1 cellular context compared by ENCODE assay signal in the genomic region with DNA sequence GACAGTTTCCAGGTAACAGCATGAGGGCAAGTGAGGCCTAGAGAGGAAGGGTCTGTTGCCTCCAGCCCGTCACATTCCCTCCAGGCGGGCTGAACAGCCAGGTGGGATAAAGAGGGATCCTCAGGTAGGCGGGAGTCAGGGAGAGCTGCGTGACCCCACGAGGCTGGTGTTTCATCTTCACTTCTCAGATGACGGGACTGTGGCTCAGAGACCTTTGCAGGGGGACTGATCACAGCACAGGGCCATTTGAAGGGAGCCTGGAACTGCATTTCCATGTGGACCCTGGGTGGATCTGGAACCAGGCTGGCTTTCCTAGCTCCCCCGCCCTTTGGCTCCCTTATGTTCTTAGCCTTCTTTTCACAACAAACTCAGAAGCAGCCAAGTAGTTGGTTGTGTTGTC.
TF ChIP-seq lines count a peak whose summit lies in the region.

No MANE protein-coding gene starts in this region.

TF ChIP-seq in HEK293, 187 proteins besides CTCF, POLR2A, EP300 and RAD21 (continued from another document):
- TF ChIP-seq, protein P1, sequence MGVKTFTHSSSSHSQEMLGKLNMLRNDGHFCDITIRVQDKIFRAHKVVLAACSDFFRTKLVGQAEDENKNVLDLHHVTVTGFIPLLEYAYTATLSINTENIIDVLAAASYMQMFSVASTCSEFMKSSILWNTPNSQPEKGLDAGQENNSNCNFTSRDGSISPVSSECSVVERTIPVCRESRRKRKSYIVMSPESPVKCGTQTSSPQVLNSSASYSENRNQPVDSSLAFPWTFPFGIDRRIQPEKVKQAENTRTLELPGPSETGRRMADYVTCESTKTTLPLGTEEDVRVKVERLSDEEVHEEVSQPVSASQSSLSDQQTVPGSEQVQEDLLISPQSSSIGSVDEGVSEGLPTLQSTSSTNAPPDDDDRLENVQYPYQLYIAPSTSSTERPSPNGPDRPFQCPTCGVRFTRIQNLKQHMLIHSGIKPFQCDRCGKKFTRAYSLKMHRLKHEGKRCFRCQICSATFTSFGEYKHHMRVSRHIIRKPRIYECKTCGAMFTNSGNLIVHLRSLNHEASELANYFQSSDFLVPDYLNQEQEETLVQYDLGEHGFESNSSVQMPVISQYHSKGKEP (tag by site-specific recombination; IDR thresholded peaks at IDR 0.05): no peak
- TF ChIP-seq ZNF549 (tag by site-specific recombination; IDR thresholded peaks at IDR 0.05) (no peak), KLF10 (tag by site-specific recombination; IDR thresholded peaks at IDR 0.05) (no peak), ZNF416 (tag by site-specific recombination; IDR thresholded peaks at IDR 0.05) (no peak), ZNF473 (tag by site-specific recombination; IDR thresholded peaks at IDR 0.05) (no peak), ZNF112 (tag by site-specific recombination; IDR thresholded peaks at IDR 0.05) (no peak), ZNF211 (tag by site-specific recombination; IDR thresholded peaks at IDR 0.05; ENCODE audit: low read depth) (no peak), ZFP69B (tag by site-specific recombination; IDR thresholded peaks at IDR 0.05) (no peak), ZEB2 (tag by site-specific recombination; IDR thresholded peaks at IDR 0.05) (no peak)
- TF ChIP-seq, protein P2, sequence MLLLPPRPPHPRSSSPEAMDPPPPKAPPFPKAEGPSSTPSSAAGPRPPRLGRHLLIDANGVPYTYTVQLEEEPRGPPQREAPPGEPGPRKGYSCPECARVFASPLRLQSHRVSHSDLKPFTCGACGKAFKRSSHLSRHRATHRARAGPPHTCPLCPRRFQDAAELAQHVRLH (tag by site-specific recombination; IDR thresholded peaks at IDR 0.05): no peak
